Comparison of ENCODE assay signal across 23 cellular contexts in the genomic region with DNA sequence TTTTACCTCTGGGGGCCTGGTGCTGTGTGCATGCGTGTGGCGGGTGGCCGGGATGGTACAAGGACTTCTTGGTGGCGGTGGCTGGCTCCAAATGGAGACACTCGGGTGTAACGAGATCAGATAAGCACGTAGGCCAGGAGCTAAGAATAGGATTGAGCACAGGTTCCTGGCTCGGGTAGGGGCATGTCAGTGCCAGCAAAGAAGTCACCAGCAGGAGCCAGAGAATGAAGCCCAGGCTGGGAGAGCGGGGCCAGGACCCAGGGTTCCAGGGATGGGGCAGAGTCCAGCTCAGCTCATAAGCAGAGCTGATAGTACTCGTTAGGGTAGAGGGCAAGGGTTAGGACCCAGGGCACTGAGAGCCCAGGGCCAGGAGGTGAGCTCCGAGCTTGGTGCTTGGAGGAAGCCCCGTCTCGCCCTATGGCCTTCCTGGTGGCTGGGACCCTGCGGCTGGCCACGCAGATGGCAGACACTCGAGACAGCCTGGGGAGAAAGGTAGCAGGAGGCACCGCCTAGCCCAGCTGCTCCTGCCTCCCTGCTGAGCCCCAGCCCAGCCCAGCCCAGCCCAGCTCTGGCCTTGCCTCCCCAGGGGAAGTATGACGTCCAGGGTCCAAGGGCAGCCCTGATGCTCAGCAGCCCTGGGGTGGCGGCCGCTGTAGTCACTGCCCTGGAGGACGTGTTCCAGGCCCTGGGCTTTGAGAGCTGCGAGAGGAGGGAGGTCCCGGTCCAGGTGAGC. TPM values are rescaled to one million over a fixed set of nuclear protein-coding genes. Genes with fewer than 3 reads are reported as not detected.
A peak's percentile ranks its signal among the peaks of the same experiment; 100 is the strongest.
DNase-seq lines count a peak whose midpoint lies in the region; ATAC-seq, FAIRE-seq and TF ChIP-seq lines count a peak whose summit lies in the region.
"Had no signal": no experiment of that assay in that cellular context is flagged by ENCODE, and none has a peak within 500 bp of the region (broad histone marks: within the 10 kb centered on the region; RNA-seq: fewer than 3 reads in every experiment).

No MANE protein-coding gene starts in this region.

- peak; percentile 55 to 71 for ATAC-seq in right cardiac atrium
- ATAC-seq in GM18505 (IDR thresholded peaks at IDR 0.05; ENCODE audit: unreplicated experiment) = no peak
- ATAC-seq in sciatic nerve = no peak

- H3K9me3 ChIP-seq in right cardiac atrium (ENCODE audit: control insufficient read depth, low read length) (no peaks in the 10 kb centered on the region), trophoblast cell (ENCODE audit: insufficient read depth, low read depth, low read length) (peaks cover 3% of the 10 kb centered on the region), esophagus squamous epithelium (no peaks in the 10 kb centered on the region)

- H3K27ac ChIP-seq in right cardiac atrium (ENCODE audit: low read length) (peak overlapping the region; percentile 86), trophoblast cell (ENCODE audit: low read depth, low read length) (no peak overlapping the region), esophagus squamous epithelium (no peak overlapping the region)
- H3K27ac ChIP-seq: PC-9 had no signal

- H3K14ac ChIP-seq in trophoblast cell (ENCODE audit: low read length) = no peak overlapping the region

- peaks cover 8% of the 10 kb centered on the region for H3K36me3 ChIP-seq in bronchial epithelial cell (ENCODE audit: control insufficient read depth, insufficient read depth, low read length)
- peaks cover 27% of the 10 kb centered on the region in 2 experiments for H3K36me3 ChIP-seq in trophoblast cell (ENCODE audit: control insufficient read depth in 1 of 2, insufficient read depth in 2 of 2, low read length in 2 of 2)
- H3K36me3 ChIP-seq in esophagus squamous epithelium = peaks cover 13 to 44% (median 13%) of the 10 kb centered on the region in 3 donors

- no peak overlapping the region for H3K4ac ChIP-seq in trophoblast cell (ENCODE audit: low read depth, low read length)

- no peak overlapping the region for H3K23ac ChIP-seq in trophoblast cell (ENCODE audit: low read length)

- no peak overlapping the region for H2BK5ac ChIP-seq in trophoblast cell (ENCODE audit: low read depth, low read length, poor library complexity)

- H3K27me3 ChIP-seq in bronchial epithelial cell (ENCODE audit: control insufficient read depth, insufficient read depth, low read length) (no peaks in the 10 kb centered on the region), right cardiac atrium (ENCODE audit: control insufficient read depth, insufficient read depth) (no peaks in the 10 kb centered on the region), trophoblast cell (ENCODE audit: insufficient read depth, low read length) (no peaks in the 10 kb centered on the region), esophagus squamous epithelium (no peaks in the 10 kb centered on the region)

- H2AFZ ChIP-seq in trophoblast cell (ENCODE audit: insufficient read depth, low read length, poor library complexity) = no peak overlapping the region
- H2AFZ ChIP-seq: PC-9 had no signal

- no peak overlapping the region for H3K18ac ChIP-seq in trophoblast cell (ENCODE audit: low read length)

- no peak overlapping the region for H2BK120ac ChIP-seq in trophoblast cell (ENCODE audit: insufficient read depth, low read length, poor library complexity)

- no peaks in the 10 kb centered on the region for H3K79me1 ChIP-seq in trophoblast cell (ENCODE audit: low read length)

- H3K9ac ChIP-seq in trophoblast cell (ENCODE audit: low read length) = no peak overlapping the region

- in situ Hi-C loops in G401 (cut with HindIII; ENCODE audit: low sequenced_read_pairs) = no loop called here

- intact Hi-C loops in right cardiac atrium (cut with DNase I) = no loop called here
- intact Hi-C loops in sciatic nerve (cut with DNase I) = no loop called here
- intact Hi-C loops in esophagus squamous epithelium (cut with DNase I) = no loop called here

- WGBS in right cardiac atrium = 68% methylated on average over 23 of the region's 23 CpGs
- WGBS in trophoblast cell (ENCODE audit: extremely low coverage, insufficient coverage, insufficient read length) = no CpG with 5 or more reads among the region's 23 CpGs
- 70 to 87% methylated on average over 8 to 10 of the region's 23 CpGs for WGBS in esophagus squamous epithelium, 2 donors

- TF ChIP-seq CTCF in bronchial epithelial cell (IDR thresholded peaks at IDR 0.05; ENCODE audit: insufficient read depth, low read length, severe bottlenecking) (no peak), esophagus squamous epithelium (IDR thresholded peaks at IDR 0.05) (no peak)

- H2BK12ac ChIP-seq in trophoblast cell (ENCODE audit: low read length) = no peak overlapping the region

- no peak overlapping the region for H4K12ac ChIP-seq in trophoblast cell (ENCODE audit: low read depth, low read length)

- no peak overlapping the region for H4K91ac ChIP-seq in trophoblast cell (ENCODE audit: low read depth, low read length)

- peaks cover 2% of the 10 kb centered on the region for H3K4me1 ChIP-seq in right cardiac atrium (ENCODE audit: control insufficient read depth, insufficient read depth, low read length)
- H3K4me1 ChIP-seq in trophoblast cell (ENCODE audit: control insufficient read depth in 1 of 2, insufficient read depth in 2 of 2, low read length in 2 of 2) = peaks cover 6 to 7% of the 10 kb centered on the region in 2 experiments
- no peaks in the 10 kb centered on the region for H3K4me1 ChIP-seq in esophagus squamous epithelium

- H3K79me2 ChIP-seq in trophoblast cell (ENCODE audit: control insufficient read depth, insufficient read depth, low read length, poor library complexity) = no peaks in the 10 kb centered on the region

- no peak overlapping the region for H4K8ac ChIP-seq in trophoblast cell (ENCODE audit: low read depth, low read length)

- FAIRE-seq in bronchial epithelial cell (lab: Jason Lieb, UNC) = peak; percentile 43
- FAIRE-seq: GM12892, TTC549 had no signal

- peak; percentile 98 for DNase-seq in G401 (ENCODE audit: low spot score)
- no peak for DNase-seq in bronchial epithelial cell (ENCODE audit: low read depth)
- peak; percentile 35 to 81 (median 74) for DNase-seq in right cardiac atrium
- DNase-seq in trophoblast cell = peak; percentile 18 to 19
- DNase-seq in activated CD8-positive, alpha-beta memory T cell treated with anti-CD3 and anti-CD28 coated beads for 24 hours = no peak
- no peak for DNase-seq in sciatic nerve (ENCODE audit: low spot score)
- no peak for DNase-seq in esophagus squamous epithelium (lab: John Stamatoyannopoulos, UW)
- DNase-seq: activated CD4-positive, alpha-beta T cell treated with anti-CD3 and anti-CD28 coated beads, Interleukin-2, amount 10 ng/mL, durations not matched to agents 7 days and 5 days; activated naive CD4-positive, alpha-beta T cell treated with anti-CD3 and anti-CD28 coated beads, Interleukin-2, amount 50 U/mL, for 16 hours; GF-D8; immature natural killer cell; mesendoderm; MM.1S; NCI-H2029 treated with DMSO at 0.1 percent for 48 hours; NCI-H526 treated with DMSO at 0.1 percent for 48 hours; nephron progenitor cell; retina; stimulated activated CD4-positive, alpha-beta T cell treated with anti-CD3 and anti-CD28 coated beads, Interleukin-1b, Interleukin-23, amount 100 ng/mL, for 48 hours had no signal

- H3K4me2 ChIP-seq in trophoblast cell (ENCODE audit: low read length) = no peak overlapping the region
- H3K4me2 ChIP-seq: PC-9 had no signal

- no peak overlapping the region for H2AK5ac ChIP-seq in trophoblast cell (ENCODE audit: low read length)

- no peak overlapping the region for H3K4me3 ChIP-seq in bronchial epithelial cell (ENCODE audit: low read depth, low read length)
- no peak overlapping the region for H3K4me3 ChIP-seq in right cardiac atrium (ENCODE audit: low read length)
- no peak overlapping the region for H3K4me3 ChIP-seq in trophoblast cell (ENCODE audit: low read depth, low read length)
- H3K4me3 ChIP-seq in esophagus squamous epithelium = no peak overlapping the region
- H3K4me3 ChIP-seq: PC-9 had no signal

- TF ChIP-seq POLR2A in GM18505 (IDR thresholded peaks at IDR 0.05; ENCODE audit: borderline replicate concordance, extremely low read depth, insufficient read depth, insufficient read length) = no peak
- TF ChIP-seq POLR2A in esophagus squamous epithelium (IDR thresholded peaks at IDR 0.05) = no peak

RNA-seq across cellular contexts. Expression of a gene that starts 8.9 kb away (rescaled TPM):
- 0.31 and 0.61 TPM in 2 replicates for total RNA-seq in G401 (2014; rRNA removed; shearing (Covaris generic))
- total RNA-seq in bronchial epithelial cell (7.6 and 10.6 TPM in 2 replicates), right cardiac atrium (1 to 10 TPM; 6.2 to 8.7 (median 7.6) TPM), sciatic nerve (9.0 TPM), esophagus squamous epithelium (10 to 100 TPM in 1 of 4 donors, 1 to 10 TPM in 3; 3.9 to 14.3 (median 6.4) TPM)
- 7.2 TPM for polyA plus RNA-seq in right cardiac atrium
- 8.3 and 8.5 TPM in 2 replicates for polyA plus RNA-seq in trophoblast cell (2013)

RNA-seq across cellular contexts. Expression of a gene that starts 31.4 kb away (rescaled TPM):
- total RNA-seq in G401 (2014; rRNA removed; shearing (Covaris generic)) = 21.3 and 27.6 TPM in 2 replicates
- 17.5 and 22.4 TPM in 2 replicates for total RNA-seq in bronchial epithelial cell
- total RNA-seq in right cardiac atrium = 10 to 100 TPM in 1 of 4 donors, 1 to 10 TPM in 3; 6.4 to 10.1 (median 9.2) TPM
- polyA plus RNA-seq in right cardiac atrium = 10.9 TPM
- 8.4 and 8.7 TPM in 2 replicates for polyA plus RNA-seq in trophoblast cell (2013)
- 12.3 TPM for total RNA-seq in sciatic nerve
- total RNA-seq in esophagus squamous epithelium = 10 to 100 TPM in 3 of 4 donors, 1 to 10 TPM in 1; 9.7 to 13.9 (median 11.9) TPM
- total RNA-seq: activated CD4-positive, alpha-beta T cell treated with anti-CD3 and anti-CD28 coated beads, Interleukin-2, amount 10 ng/mL, durations not matched to agents 7 days and 5 days had no signal

RNA-seq across cellular contexts. Expression of a gene that starts 44.2 kb away (rescaled TPM):
- total RNA-seq in G401 (2014; rRNA removed; shearing (Covaris generic)) = not detected in 2 replicates
- not detected in 2 replicates for total RNA-seq in bronchial epithelial cell
- not detected for total RNA-seq in right cardiac atrium
- polyA plus RNA-seq in right cardiac atrium = not detected
- polyA plus RNA-seq in trophoblast cell (2013) = 0.06 TPM in 1 of 2 replicates, not detected in the other
- not detected for total RNA-seq in sciatic nerve
- not detected for total RNA-seq in esophagus squamous epithelium
- total RNA-seq: activated CD4-positive, alpha-beta T cell treated with anti-CD3 and anti-CD28 coated beads, Interleukin-2, amount 10 ng/mL, durations not matched to agents 7 days and 5 days had no signal
- polyA plus RNA-seq: esophagus, immature natural killer cell had no signal

RNA-seq across cellular contexts. Expression of a gene that starts 44.7 kb away (rescaled TPM):
- 11.2 and 17.3 TPM in 2 replicates for total RNA-seq in G401 (2014; rRNA removed; shearing (Covaris generic))
- not detected in 2 replicates for total RNA-seq in bronchial epithelial cell
- not detected for total RNA-seq in right cardiac atrium
- not detected for polyA plus RNA-seq in right cardiac atrium
- 0.33 and 0.34 TPM in 2 replicates for polyA plus RNA-seq in trophoblast cell (2013)
- total RNA-seq in sciatic nerve = not detected
- not detected for total RNA-seq in esophagus squamous epithelium
- total RNA-seq: PC-9 had no signal
- polyA plus RNA-seq: esophagus had no signal

Comparison
In these comparisons a context has a peak if more than half of its experiments do, and no peak if none do; other contexts are left out.
1. DNase-seq: peak in G401 (single experiment), right cardiac atrium (3 of 3) and trophoblast cell (2 of 2); none in bronchial epithelial cell (single experiment), activated CD8-positive, alpha-beta memory T cell treated with anti-CD3 and anti-CD28 coated beads for 24 hours (single experiment), sciatic nerve (single experiment) and esophagus squamous epithelium (single experiment).
2. ATAC-seq: peak in right cardiac atrium (2 of 2); none in GM18505 (single experiment) and sciatic nerve (single experiment).